8 cellular contexts compared by ENCODE assay signal in the genomic region with DNA sequence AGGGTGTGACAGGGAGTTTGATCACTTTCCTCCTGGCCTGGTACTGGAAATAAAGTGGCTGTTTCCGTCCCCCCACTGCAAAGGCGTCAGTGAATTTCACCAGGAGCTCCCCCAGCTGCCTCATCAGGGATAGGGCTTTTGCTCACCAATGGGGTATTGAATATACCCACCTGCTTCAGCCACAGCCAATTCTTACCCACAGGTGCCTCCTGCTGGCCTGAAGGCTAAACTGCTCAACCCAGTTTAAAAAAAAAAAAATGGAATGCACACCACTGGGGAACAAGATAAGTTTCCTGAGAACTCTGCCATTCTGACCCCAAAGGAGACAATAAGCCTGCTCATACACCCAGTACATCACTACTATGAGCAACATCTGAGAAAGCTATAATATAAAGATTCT.
A peak's percentile ranks its signal among the peaks of the same experiment; 100 is the strongest.
DNase-seq lines count a peak whose midpoint lies in the region; ATAC-seq and TF ChIP-seq lines count a peak whose summit lies in the region.
"Had no signal": no experiment of that assay in that cellular context is flagged by ENCODE, and none has a peak within 500 bp of the region (broad histone marks: within the 10 kb centered on the region; RNA-seq: fewer than 3 reads in every experiment).

No MANE protein-coding gene starts in this region.

- TF ChIP-seq RAD21 in HCT116 (IDR thresholded peaks at IDR 0.05; ENCODE audit: low read depth): peak; percentile 24; the same call in 1 of the 2 replicates

- H3K9ac ChIP-seq in HCT116 (ENCODE audit: low read length): no peak overlapping the region

- POLR2A ChIA-PET in HCT116 (lab: Charles Lee): no interaction called here

- no peaks in the 10 kb centered on the region for H4K20me1 ChIP-seq in HCT116 (ENCODE audit: insufficient read depth)

- CTCF ChIA-PET in HCT116 (lab: Charles Lee): interaction anchor here (1.2 kb wide), 1 partner anchor 368 kb away, joined by 3 read pairs; no protein-coding TSS in a partner anchor

- no peak overlapping the region for H3K27ac ChIP-seq in HCT116 (ENCODE audit: low read depth, low read length)

- DNase-seq in HCT116 (ENCODE audit: low read depth, low spot score): peak; percentile 1
- peak; percentile 41 for DNase-seq in NAMALWA (ENCODE audit: low spot score)
- peak in 2 of 3 donors; percentile 23 to 32 for DNase-seq in mucosa of descending colon
- DNase-seq in HuH-7 (ENCODE audit: low spot score): no peak
- no peak for DNase-seq in activated CD4-positive, alpha-beta T cell treated with anti-CD3 and anti-CD28 coated beads, Interleukin-2, amount 50 U/mL, for 4 hours
- DNase-seq in NCI-H524 treated with DMSO at 0.1 percent for 48 hours (lab: John Stamatoyannopoulos, UW): no peak
- DNase-seq: activated naive CD4-positive, alpha-beta T cell treated with anti-CD3 and anti-CD28 coated beads, Interleukin-2, amount 50 U/mL, for 16 hours had no signal

- no peak overlapping the region for H3K4me3 ChIP-seq in HCT116 (replicated peaks in 1 of 2; ENCODE audit: low read depth in 1 of 2, low read length in 2 of 2)
- H3K4me3 ChIP-seq in mucosa of descending colon: no peak overlapping the region

- peak in 2 of 3 experiments; percentile 36 to 50; a peak in 4 of 6 replicates for TF ChIP-seq CTCF in HCT116 (IDR thresholded peaks at IDR 0.05 in 2 of 3, conservative IDR thresholded peaks at IDR 0.05 in 1 of 3; ENCODE audit: borderline replicate concordance in 1 of 3, insufficient read depth in 1 of 3, low read depth in 2 of 3, low read length in 2 of 3)
- peak; percentile 7 for TF ChIP-seq CTCF in mucosa of descending colon (IDR thresholded peaks at IDR 0.05)

- H3K9me3 ChIP-seq in HCT116 (ENCODE audit: control insufficient read depth in 1 of 2, insufficient read depth in 1 of 2, low read depth in 1 of 2, low read length in 2 of 2): no peaks in the 10 kb centered on the region
- H3K9me3 ChIP-seq in mucosa of descending colon: peaks cover 3% of the 10 kb centered on the region

- H3K9me2 ChIP-seq in HCT116 (ENCODE audit: insufficient read depth): no peaks in the 10 kb centered on the region

- H3K79me2 ChIP-seq in HCT116 (ENCODE audit: insufficient read depth, low read length): no peaks in the 10 kb centered on the region

- no peak overlapping the region for H2AFZ ChIP-seq in HCT116 (ENCODE audit: low read depth, low read length, poor library complexity, severe bottlenecking)

- no peak for TF ChIP-seq POLR2A in HCT116 (IDR thresholded peaks at IDR 0.05; ENCODE audit: borderline replicate concordance, extremely low read depth, insufficient read depth, insufficient read length)

- RAD21 ChIA-PET in HCT116 (lab: Charles Lee; ENCODE audit: low non-redundant PET in 1 of 2, low total read pairs in 2 of 2, uncharacterized antibody in 2 of 2, unreplicated experiment in 2 of 2): no interaction called here

- H3K36me3 ChIP-seq in HCT116 (ENCODE audit: control insufficient read depth in 1 of 2, insufficient read depth in 2 of 2, low read length in 2 of 2) (no peaks in the 10 kb centered on the region), mucosa of descending colon (ENCODE audit: low read depth) (no peaks in the 10 kb centered on the region)

- H3K4me1 ChIP-seq in HCT116 (ENCODE audit: control insufficient read depth in 1 of 2, insufficient read depth in 2 of 2, low read length in 2 of 2) (no peaks in the 10 kb centered on the region), mucosa of descending colon (ENCODE audit: low read depth) (no peaks in the 10 kb centered on the region)

- ATAC-seq in GM18858 (IDR thresholded peaks at IDR 0.05; ENCODE audit: unreplicated experiment): peak; percentile 28
- ATAC-seq in HCT116: peak; percentile 47
- ATAC-seq in mucosa of descending colon: peak; percentile 36

- H3K27me3 ChIP-seq in HCT116 (ENCODE audit: insufficient read depth, low read length): no peaks in the 10 kb centered on the region

- intact Hi-C loops in HCT116 (cut with micrococcal nuclease) (loop anchor here (5.0 kb wide), 1 partner anchor 367 kb away; no protein-coding TSS in a partner anchor), mucosa of descending colon (cut with DNase I, micrococcal nuclease) (no loop called here)

- no TSS peak for BruUV-seq in HCT116 (replicated peaks; lab: Mats Ljungman, UMichigan)

- H3K4me2 ChIP-seq in HCT116 (ENCODE audit: low read length): no peak overlapping the region

TF ChIP-seq in HCT116, 20 proteins besides CTCF, POLR2A, EP300 and RAD21:
- TF ChIP-seq YY1 (IDR thresholded peaks at IDR 0.05; ENCODE audit: extremely low read depth, insufficient replicate concordance, low read depth, low read length) (no peak), SIN3A (IDR thresholded peaks at IDR 0.05; ENCODE audit: low read depth) (no peak), SP1 (IDR thresholded peaks at IDR 0.05; ENCODE audit: low read depth) (no peak), POLR2AphosphoS5 (IDR thresholded peaks at IDR 0.05; ENCODE audit: low read depth, low read length) (no peak), CEBPB (IDR thresholded peaks at IDR 0.05; ENCODE audit: low read depth) (no peak), CBX3 (IDR thresholded peaks at IDR 0.05; ENCODE audit: low read depth) (no peak), ZNF274 (IDR thresholded peaks at IDR 0.05; ENCODE audit: low read depth, low read length) (no peak), TCF7L2 (IDR thresholded peaks at IDR 0.05; ENCODE audit: borderline replicate concordance, extremely low read depth, insufficient read depth, insufficient read length) (no peak), SRF (IDR thresholded peaks at IDR 0.05; ENCODE audit: low read depth) (no peak), FOSL1 (IDR thresholded peaks at IDR 0.05; ENCODE audit: low read depth) (no peak), MAX (IDR thresholded peaks at IDR 0.05) (no peak)
- TF ChIP-seq, protein P1, sequence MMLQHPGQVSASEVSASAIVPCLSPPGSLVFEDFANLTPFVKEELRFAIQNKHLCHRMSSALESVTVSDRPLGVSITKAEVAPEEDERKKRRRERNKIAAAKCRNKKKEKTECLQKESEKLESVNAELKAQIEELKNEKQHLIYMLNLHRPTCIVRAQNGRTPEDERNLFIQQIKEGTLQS (IDR thresholded peaks at IDR 0.05): no peak
- TF ChIP-seq, protein P2, sequence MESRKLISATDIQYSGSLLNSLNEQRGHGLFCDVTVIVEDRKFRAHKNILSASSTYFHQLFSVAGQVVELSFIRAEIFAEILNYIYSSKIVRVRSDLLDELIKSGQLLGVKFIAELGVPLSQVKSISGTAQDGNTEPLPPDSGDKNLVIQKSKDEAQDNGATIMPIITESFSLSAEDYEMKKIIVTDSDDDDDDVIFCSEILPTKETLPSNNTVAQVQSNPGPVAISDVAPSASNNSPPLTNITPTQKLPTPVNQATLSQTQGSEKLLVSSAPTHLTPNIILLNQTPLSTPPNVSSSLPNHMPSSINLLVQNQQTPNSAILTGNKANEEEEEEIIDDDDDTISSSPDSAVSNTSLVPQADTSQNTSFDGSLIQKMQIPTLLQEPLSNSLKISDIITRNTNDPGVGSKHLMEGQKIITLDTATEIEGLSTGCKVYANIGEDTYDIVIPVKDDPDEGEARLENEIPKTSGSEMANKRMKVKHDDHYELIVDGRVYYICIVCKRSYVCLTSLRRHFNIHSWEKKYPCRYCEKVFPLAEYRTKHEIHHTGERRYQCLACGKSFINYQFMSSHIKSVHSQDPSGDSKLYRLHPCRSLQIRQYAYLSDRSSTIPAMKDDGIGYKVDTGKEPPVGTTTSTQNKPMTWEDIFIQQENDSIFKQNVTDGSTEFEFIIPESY (IDR thresholded peaks at IDR 0.05; ENCODE audit: extremely low read depth, insufficient replicate concordance, low read length): no peak
- TF ChIP-seq, protein P3, sequence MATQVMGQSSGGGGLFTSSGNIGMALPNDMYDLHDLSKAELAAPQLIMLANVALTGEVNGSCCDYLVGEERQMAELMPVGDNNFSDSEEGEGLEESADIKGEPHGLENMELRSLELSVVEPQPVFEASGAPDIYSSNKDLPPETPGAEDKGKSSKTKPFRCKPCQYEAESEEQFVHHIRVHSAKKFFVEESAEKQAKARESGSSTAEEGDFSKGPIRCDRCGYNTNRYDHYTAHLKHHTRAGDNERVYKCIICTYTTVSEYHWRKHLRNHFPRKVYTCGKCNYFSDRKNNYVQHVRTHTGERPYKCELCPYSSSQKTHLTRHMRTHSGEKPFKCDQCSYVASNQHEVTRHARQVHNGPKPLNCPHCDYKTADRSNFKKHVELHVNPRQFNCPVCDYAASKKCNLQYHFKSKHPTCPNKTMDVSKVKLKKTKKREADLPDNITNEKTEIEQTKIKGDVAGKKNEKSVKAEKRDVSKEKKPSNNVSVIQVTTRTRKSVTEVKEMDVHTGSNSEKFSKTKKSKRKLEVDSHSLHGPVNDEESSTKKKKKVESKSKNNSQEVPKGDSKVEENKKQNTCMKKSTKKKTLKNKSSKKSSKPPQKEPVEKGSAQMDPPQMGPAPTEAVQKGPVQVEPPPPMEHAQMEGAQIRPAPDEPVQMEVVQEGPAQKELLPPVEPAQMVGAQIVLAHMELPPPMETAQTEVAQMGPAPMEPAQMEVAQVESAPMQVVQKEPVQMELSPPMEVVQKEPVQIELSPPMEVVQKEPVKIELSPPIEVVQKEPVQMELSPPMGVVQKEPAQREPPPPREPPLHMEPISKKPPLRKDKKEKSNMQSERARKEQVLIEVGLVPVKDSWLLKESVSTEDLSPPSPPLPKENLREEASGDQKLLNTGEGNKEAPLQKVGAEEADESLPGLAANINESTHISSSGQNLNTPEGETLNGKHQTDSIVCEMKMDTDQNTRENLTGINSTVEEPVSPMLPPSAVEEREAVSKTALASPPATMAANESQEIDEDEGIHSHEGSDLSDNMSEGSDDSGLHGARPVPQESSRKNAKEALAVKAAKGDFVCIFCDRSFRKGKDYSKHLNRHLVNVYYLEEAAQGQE (IDR thresholded peaks at IDR 0.05; ENCODE audit: low read depth): no peak

Comparison
In these comparisons a context has a peak if more than half of its experiments do, and no peak if none do; other contexts are left out.
1. DNase-seq: peak in HCT116 (single experiment), NAMALWA (single experiment) and mucosa of descending colon (2 of 3); none in HuH-7 (single experiment), activated CD4-positive, alpha-beta T cell treated with anti-CD3 and anti-CD28 coated beads, Interleukin-2, amount 50 U/mL, for 4 hours (0 of 2) and NCI-H524 treated with DMSO at 0.1 percent for 48 hours (single experiment).
2. Peak in every context shown above with its lines, with median percentiles within 50 percentile points of each other: ATAC-seq.